ENCODE assay signal across 37 cellular contexts in genomic region chr21:32167513-32167912, GRCh38.
"Had no signal": no experiment of that assay in that cellular context is flagged by ENCODE, and none has a peak within 500 bp of the region (broad histone marks: within the 10 kb centered on the region; RNA-seq: fewer than 3 reads in every experiment).

No MANE protein-coding gene starts in this region.

- H3K4me3 ChIP-seq: adrenal gland, ascending aorta, body of pancreas, breast epithelium, cardiac muscle cell had no signal

- H3K27ac Mint-ChIP-seq: activated naive CD4-positive, alpha-beta T cell treated with anti-CD3 and anti-CD28 coated beads for 36 hours; activated naive CD4-positive, alpha-beta T cell treated with anti-CD3 and anti-CD28 coated beads, Interleukin-2, amount 10 ng/mL, durations not matched to agents 7 days and 5 days; activated naive CD4-positive, alpha-beta T cell treated with anti-CD3 and anti-CD28 coated beads, Interleukin-2, amount 50 U/mL, for 24 hours; activated naive CD4-positive, alpha-beta T cell treated with anti-CD3 and anti-CD28 coated beads, Interleukin-2, amount 50 U/mL, for 72 hours; activated naive CD8-positive, alpha-beta T cell; activated naive CD8-positive, alpha-beta T cell treated with anti-CD3 and anti-CD28 coated beads for 36 hours; activated naive CD8-positive, alpha-beta T cell treated with anti-CD3 and anti-CD28 coated beads, Interleukin-2, amount 10 ng/mL, durations not matched to agents 7 days and 5 days; activated naive CD8-positive, alpha-beta T cell treated with anti-CD3 and anti-CD28 coated beads, Interleukin-2, amount 50 U/mL, for 24 hours; activated T-cell treated with anti-CD3 and anti-CD28 coated beads, Interleukin-2, amount 50 U/mL, for 24 hours; activated T-cell treated with anti-CD3 and anti-CD28 coated beads, Interleukin-2, amount 50 U/mL, for 72 hours; activated T-helper 1 cell treated with anti-CD3 and anti-CD28 coated beads, Interleukin-12 subunit alpha, Interleukin-12 subunit beta, Interleukin-2, Interleukin-4 antibody, amounts not matched to agents 30 ng/mL and 10 ng/mL and 1 ng/mL, durations not matched to agents 14 hours and 24 hours and 36 hours; activated T-helper 17 cell treated with anti-CD3 and anti-CD28 coated beads, Interleukin-2, amount 50 U/mL, for 72 hours; activated T-helper 2 cell treated with anti-CD3 and anti-CD28 coated beads, Interferon-gamma antibody, Interleukin-2, Interleukin-4, amounts not matched to agents 10 μg/mL and 5 μg/mL and 100 μg/mL, durations not matched to agents 14 hours and 24 hours and 36 hours; brain had no signal

- H3K36me3 Mint-ChIP-seq: activated naive CD4-positive, alpha-beta T cell treated with anti-CD3 and anti-CD28 coated beads, Interleukin-2, amount 10 ng/mL, durations not matched to agents 7 days and 5 days; activated naive CD4-positive, alpha-beta T cell treated with anti-CD3 and anti-CD28 coated beads, Interleukin-2, amount 50 U/mL, for 72 hours; activated naive CD8-positive, alpha-beta T cell treated with anti-CD3 and anti-CD28 coated beads for 36 hours; activated naive CD8-positive, alpha-beta T cell treated with anti-CD3 and anti-CD28 coated beads, Interleukin-2, amount 10 ng/mL, durations not matched to agents 7 days and 5 days had no signal

- H3K36me3 ChIP-seq: adrenal gland, ascending aorta, brain microvascular endothelial cell, breast epithelium, cardiac muscle cell had no signal

- H3K27ac ChIP-seq: adrenal gland, ascending aorta, body of pancreas, brain microvascular endothelial cell, breast epithelium, cardiac muscle cell had no signal

- H3K4me1 ChIP-seq: adrenal gland, ascending aorta, body of pancreas, breast epithelium had no signal

- DNase-seq: activated effector memory CD4-positive, alpha-beta T cell treated with anti-CD3 and anti-CD28 coated beads, Interleukin-2, amount 50 U/mL, for 16 hours; activated effector memory CD4-positive, alpha-beta T cell treated with Interleukin-2 at 50 U/mL for 16 hours; activated gamma-delta T cell; activated gamma-delta T cell treated with Interleukin-2 at 50 U/mL for 16 hours; activated naive CD4-positive, alpha-beta T cell; activated naive CD4-positive, alpha-beta T cell treated with anti-CD3 and anti-CD28 coated beads for 36 hours; activated naive CD4-positive, alpha-beta T cell treated with anti-CD3 and anti-CD28 coated beads, Interleukin-2, amount 10 ng/mL, durations not matched to agents 7 days and 5 days; activated naive CD4-positive, alpha-beta T cell treated with anti-CD3 and anti-CD28 coated beads, Interleukin-2, amount 50 U/mL, for 16 hours; activated naive CD4-positive, alpha-beta T cell treated with Interleukin-2 at 50 U/mL for 16 hours; activated naive CD8-positive, alpha-beta T cell treated with anti-CD3 and anti-CD28 coated beads for 36 hours; activated naive CD8-positive, alpha-beta T cell treated with anti-CD3 and anti-CD28 coated beads, Interleukin-2, amount 10 ng/mL, durations not matched to agents 7 days and 5 days; activated naive CD8-positive, alpha-beta T cell treated with anti-CD3 and anti-CD28 coated beads, Interleukin-2, amount 50 U/mL, for 24 hours; activated T-cell treated with anti-CD3 and anti-CD28 coated beads, Interleukin-2, amount 50 U/mL, for 24 hours; activated T-cell treated with anti-CD3 and anti-CD28 coated beads, Interleukin-2, amount 50 U/mL, for 4 hours; activated T-cell treated with anti-CD3 and anti-CD28 coated beads, Interleukin-2, amount 50 U/mL, for 48 hours; activated T-cell treated with anti-CD3 and anti-CD28 coated beads, Interleukin-2, amount 50 U/mL, for 72 hours; adrenal gland; amniotic stem cell; amygdala; anterior cingulate cortex; aorta; body of pancreas; brain microvascular endothelial cell; caudate nucleus; central memory CD4-positive, alpha-beta T cell; cerebellar nuclear complex had no signal

- H3K4me3 Mint-ChIP-seq: activated naive CD4-positive, alpha-beta T cell treated with anti-CD3 and anti-CD28 coated beads for 36 hours; activated naive CD4-positive, alpha-beta T cell treated with anti-CD3 and anti-CD28 coated beads, Interleukin-2, amount 10 ng/mL, durations not matched to agents 7 days and 5 days; activated naive CD4-positive, alpha-beta T cell treated with anti-CD3 and anti-CD28 coated beads, Interleukin-2, amount 50 U/mL, for 24 hours; activated naive CD8-positive, alpha-beta T cell; activated naive CD8-positive, alpha-beta T cell treated with anti-CD3 and anti-CD28 coated beads for 36 hours; activated naive CD8-positive, alpha-beta T cell treated with anti-CD3 and anti-CD28 coated beads, Interleukin-2, amount 10 ng/mL, durations not matched to agents 7 days and 5 days; activated naive CD8-positive, alpha-beta T cell treated with anti-CD3 and anti-CD28 coated beads, Interleukin-2, amount 50 U/mL, for 24 hours; activated T-cell treated with anti-CD3 and anti-CD28 coated beads, Interleukin-2, amount 50 U/mL, for 24 hours; activated T-cell treated with anti-CD3 and anti-CD28 coated beads, Interleukin-2, amount 50 U/mL, for 4 hours; activated T-cell treated with anti-CD3 and anti-CD28 coated beads, Interleukin-2, amount 50 U/mL, for 72 hours; activated T-helper 1 cell treated with anti-CD3 and anti-CD28 coated beads, Interleukin-12 subunit alpha, Interleukin-12 subunit beta, Interleukin-2, Interleukin-4 antibody, amounts not matched to agents 30 ng/mL and 10 ng/mL and 1 ng/mL, durations not matched to agents 14 hours and 24 hours and 36 hours; activated T-helper 17 cell treated with anti-CD3 and anti-CD28 coated beads, Interleukin-2, amount 50 U/mL, for 72 hours; brain; central memory CD8-positive, alpha-beta T cell had no signal

- H3K9me3 Mint-ChIP-seq: activated naive CD4-positive, alpha-beta T cell treated with anti-CD3 and anti-CD28 coated beads for 36 hours; activated naive CD4-positive, alpha-beta T cell treated with anti-CD3 and anti-CD28 coated beads, Interleukin-2, amount 10 ng/mL, durations not matched to agents 7 days and 5 days; activated naive CD4-positive, alpha-beta T cell treated with anti-CD3 and anti-CD28 coated beads, Interleukin-2, amount 50 U/mL, for 24 hours; activated naive CD4-positive, alpha-beta T cell treated with anti-CD3 and anti-CD28 coated beads, Interleukin-2, amount 50 U/mL, for 72 hours; activated naive CD8-positive, alpha-beta T cell treated with anti-CD3 and anti-CD28 coated beads, Interleukin-2, amount 10 ng/mL, durations not matched to agents 7 days and 5 days; activated naive CD8-positive, alpha-beta T cell treated with anti-CD3 and anti-CD28 coated beads, Interleukin-2, amount 50 U/mL, for 24 hours; activated T-cell treated with anti-CD3 and anti-CD28 coated beads, Interleukin-2, amount 50 U/mL, for 24 hours; activated T-cell treated with anti-CD3 and anti-CD28 coated beads, Interleukin-2, amount 50 U/mL, for 4 hours; activated T-helper 1 cell treated with anti-CD3 and anti-CD28 coated beads, Interleukin-12 subunit alpha, Interleukin-12 subunit beta, Interleukin-2, Interleukin-4 antibody, amounts not matched to agents 30 ng/mL and 10 ng/mL and 1 ng/mL, durations not matched to agents 14 hours and 24 hours and 36 hours; activated T-helper 17 cell treated with anti-CD3 and anti-CD28 coated beads, Interleukin-2, amount 50 U/mL, for 72 hours; activated T-helper 2 cell treated with anti-CD3 and anti-CD28 coated beads, Interferon-gamma antibody, Interleukin-2, Interleukin-4, amounts not matched to agents 10 μg/mL and 5 μg/mL and 100 μg/mL, durations not matched to agents 14 hours and 24 hours and 36 hours; central memory CD8-positive, alpha-beta T cell had no signal

- H3K9me3 ChIP-seq: adrenal gland, ascending aorta, body of pancreas had no signal

- H3K27me3 Mint-ChIP-seq: activated naive CD4-positive, alpha-beta T cell treated with anti-CD3 and anti-CD28 coated beads, Interleukin-2, amount 10 ng/mL, durations not matched to agents 7 days and 5 days; brain had no signal

- H3K4me1 Mint-ChIP-seq: activated naive CD4-positive, alpha-beta T cell treated with anti-CD3 and anti-CD28 coated beads, Interleukin-2, amount 10 ng/mL, durations not matched to agents 7 days and 5 days; activated naive CD4-positive, alpha-beta T cell treated with anti-CD3 and anti-CD28 coated beads, Interleukin-2, amount 50 U/mL, for 24 hours; activated naive CD8-positive, alpha-beta T cell treated with anti-CD3 and anti-CD28 coated beads for 36 hours; activated naive CD8-positive, alpha-beta T cell treated with anti-CD3 and anti-CD28 coated beads, Interleukin-2, amount 10 ng/mL, durations not matched to agents 7 days and 5 days; activated naive CD8-positive, alpha-beta T cell treated with anti-CD3 and anti-CD28 coated beads, Interleukin-2, amount 50 U/mL, for 24 hours; activated T-helper 17 cell treated with anti-CD3 and anti-CD28 coated beads, Interleukin-2, amount 50 U/mL, for 72 hours; central memory CD8-positive, alpha-beta T cell had no signal
